In genomic region chr5:52787600-52788504, GRCh38 we compare ENCODE assay signal across 8 cellular contexts. TPM values are rescaled to one million over a fixed set of nuclear protein-coding genes. Genes with fewer than 3 reads are reported as not detected.
A peak's percentile ranks its signal among the peaks of the same experiment; 100 is the strongest.
DNase-seq lines count a peak whose midpoint lies in the region; ATAC-seq and TF ChIP-seq lines count a peak whose summit lies in the region.

TSS of gene ITGA1 (plus strand) at chr5:52787916. CDS start at chr5:52788354, 438 bp downstream.
TSS of gene PELO (plus strand) at chr5:52787916. CDS start at chr5:52800395, 12,479 bp downstream.

- no peaks in the 10 kb centered on the region for H3K9me3 Mint-ChIP-seq in activated CD8-positive, alpha-beta T cell treated with anti-CD3 and anti-CD28 coated beads for 36 hours

- CTCF ChIA-PET in activated CD8-positive, alpha-beta T cell treated with anti-CD3 and anti-CD28 coated beads for 36 hours (lab: Charles Lee) = interaction anchor here (0.7 to 2.4 kb wide), 14 partner anchors 8 to 130 kb away, joined by 3 to 14 read pairs (median 3); no protein-coding TSS in a partner anchor

- H3K27me3 Mint-ChIP-seq in activated CD8-positive, alpha-beta T cell treated with anti-CD3 and anti-CD28 coated beads for 36 hours = no peaks in the 10 kb centered on the region

- H3K4me3 Mint-ChIP-seq in activated CD8-positive, alpha-beta T cell treated with anti-CD3 and anti-CD28 coated beads for 36 hours = peak within 1 kb of the TSS; percentile 87

- DNase-seq in NCI-H2107 treated with DMSO at 0.1 percent for 48 hours (lab: John Stamatoyannopoulos, UW; ENCODE audit: unreplicated experiment) (peak; percentile 12), NCI-H2107 (lab: John Stamatoyannopoulos, UW) (no peak), NCI-H146 treated with DMSO at 0.1 percent for 48 hours (lab: John Stamatoyannopoulos, UW; ENCODE audit: unreplicated experiment) (peak; percentile 66), lung microvascular endothelial cell (ENCODE audit: low read depth in 2 of 2) (peak; percentile 73 to 75)
- DNase-seq in activated CD8-positive, alpha-beta T cell treated with anti-CD3 and anti-CD28 coated beads for 36 hours = peak; percentile 83
- peak; percentile 58 for DNase-seq in effector CD8-positive, alpha-beta T cell (lab: John Stamatoyannopoulos, UW)
- DNase-seq in stimulated activated CD8-positive, alpha-beta memory T cell treated with anti-CD3 and anti-CD28 coated beads, Interleukin-15, amount 100 ng/mL, for 24 hours (ENCODE audit: low read depth) = peak; percentile 20

- H3K4me1 Mint-ChIP-seq in activated CD8-positive, alpha-beta T cell treated with anti-CD3 and anti-CD28 coated beads for 36 hours (ENCODE audit: low read depth) = peaks cover 47% of the 10 kb centered on the region

- intact Hi-C loops in activated CD8-positive, alpha-beta T cell treated with anti-CD3 and anti-CD28 coated beads for 36 hours (cut with micrococcal nuclease) = loop anchor here (5.0 to 10.0 kb wide), 4 partner anchors 46 to 307 kb away; no protein-coding TSS in a partner anchor

- peaks cover 10% of the 10 kb centered on the region for H3K36me3 Mint-ChIP-seq in activated CD8-positive, alpha-beta T cell treated with anti-CD3 and anti-CD28 coated beads for 36 hours (ENCODE audit: low read depth)

- H3K27ac Mint-ChIP-seq in activated CD8-positive, alpha-beta T cell treated with anti-CD3 and anti-CD28 coated beads for 36 hours = peak within 1 kb of the TSS; percentile 87

- peak; percentile 84 for ATAC-seq in HG02610 (IDR thresholded peaks at IDR 0.05; ENCODE audit: unreplicated experiment)
- ATAC-seq in activated CD8-positive, alpha-beta T cell treated with anti-CD3 and anti-CD28 coated beads for 36 hours = peak; percentile 82

- POLR2A ChIA-PET in activated CD8-positive, alpha-beta T cell treated with anti-CD3 and anti-CD28 coated beads for 36 hours (lab: Charles Lee) = interaction anchor here (0.7 to 1.6 kb wide), 7 partner anchors 11 to 95 kb away, joined by 3 to 7 read pairs (median 3); no protein-coding TSS in a partner anchor

- TF ChIP-seq CTCF in activated CD8-positive, alpha-beta T cell treated with anti-CD3 and anti-CD28 coated beads for 36 hours (IDR thresholded peaks at IDR 0.05) = peak; percentile 33

RNA-seq across cellular contexts. Expression of gene ITGA1, which starts in this region (rescaled TPM):
- total RNA-seq in activated CD8-positive, alpha-beta T cell treated with anti-CD3 and anti-CD28 coated beads for 36 hours = 1 to 10 TPM; 5.1 to 6.0 TPM
- 43.8 and 44.2 TPM in 2 replicates for total RNA-seq in lung microvascular endothelial cell

RNA-seq across cellular contexts. Expression of gene PELO, which starts in this region (rescaled TPM):
- 10 to 100 TPM; 25.4 to 26.0 TPM for total RNA-seq in activated CD8-positive, alpha-beta T cell treated with anti-CD3 and anti-CD28 coated beads for 36 hours
- total RNA-seq in lung microvascular endothelial cell = 23.3 and 26.0 TPM in 2 replicates
